4 cellular contexts compared by ENCODE assay signal in genomic region chr19:54219702-54220101, GRCh38. TPM values are rescaled to one million over a fixed set of nuclear protein-coding genes. Genes with fewer than 3 reads are reported as not detected.
"Had no signal": no experiment of that assay in that cellular context is flagged by ENCODE, and none has a peak within 500 bp of the region (broad histone marks: within the 10 kb centered on the region; RNA-seq: fewer than 3 reads in every experiment).

No MANE protein-coding gene starts in this region.

RNA-seq across cellular contexts. Expression of gene LILRB3, which starts 3.1 kb away (rescaled TPM):
- total RNA-seq: M059J, PC-3, RPMI7951 had no signal

RNA-seq across cellular contexts. Expression of gene LILRA6, which starts 22.9 kb away (rescaled TPM):
- total RNA-seq: M059J, PC-3, RPMI7951, SJCRH30 had no signal
